ENCODE assay signal across 8 cellular contexts in genomic region chr18:32470136-32470712, GRCh38. TPM values are rescaled to one million over a fixed set of nuclear protein-coding genes. Genes with fewer than 3 reads are reported as not detected.
DNase-seq lines count a peak whose midpoint lies in the region; ATAC-seq, FAIRE-seq and TF ChIP-seq lines count a peak whose summit lies in the region.

No MANE protein-coding gene starts in this region.

- peaks cover 51 to 69% of the 10 kb centered on the region in 2 donors for H3K27me3 Mint-ChIP-seq in stimulated activated naive B cell treated with anti-CD40 and anti-IgM and Interleukin-4, amounts not matched to agents 10 μg/mL and 1 μg/mL and 100 μg/mL, for 72 hours

- FAIRE-seq in GM19239 (lab: Jason Lieb, UNC) (no peak), kidney (lab: Jason Lieb, UNC) (no peak)

- peak overlapping the region; percentile 71 for H3K27ac Mint-ChIP-seq in stimulated activated naive B cell treated with anti-CD40 and anti-IgM and Interleukin-4, amounts not matched to agents 10 μg/mL and 1 μg/mL and 100 μg/mL, for 72 hours

- H3K27ac ChIP-seq in breast epithelium (peak overlapping the region; percentile 86 to 95), kidney (ENCODE audit: low read depth in 2 of 2, low read length in 2 of 2) (peak overlapping the region; percentile 79 to 82)

- intact Hi-C loops in breast epithelium (cut with DNase I; ENCODE audit: low total_unique reads) = no loop called here
- intact Hi-C loops in kidney (cut with DNase I) = loop anchor here (10.0 kb wide), 1 partner anchor 205 kb away; no protein-coding TSS in a partner anchor

- peak; percentile 0 to 5 for ATAC-seq in stimulated activated naive B cell treated with anti-CD40 and anti-IgM and Interleukin-4, amounts not matched to agents 10 μg/mL and 1 μg/mL and 100 μg/mL, for 72 hours (replicated peaks)
- ATAC-seq in HG03280 (IDR thresholded peaks at IDR 0.05; ENCODE audit: unreplicated experiment) (no peak), HG02623 (IDR thresholded peaks at IDR 0.05; ENCODE audit: unreplicated experiment) (no peak)

- H3K36me3 Mint-ChIP-seq in stimulated activated naive B cell treated with anti-CD40 and anti-IgM and Interleukin-4, amounts not matched to agents 10 μg/mL and 1 μg/mL and 100 μg/mL, for 72 hours = no peaks in the 10 kb centered on the region

- H3K36me3 ChIP-seq in NT2/D1 (ENCODE audit: insufficient read depth, insufficient read length, low read length) = no peaks in the 10 kb centered on the region
- H3K36me3 ChIP-seq in breast epithelium = no peaks in the 10 kb centered on the region
- H3K36me3 ChIP-seq in kidney (ENCODE audit: control insufficient read depth in 1 of 2, insufficient read depth in 2 of 2, low read length in 2 of 2) = no peaks in the 10 kb centered on the region

- DNase-seq in AG09309 (ENCODE audit: low read depth) (no peak), GM19239 (ENCODE audit: insufficient read length, low spot score) (peak; percentile 16), NT2/D1 (ENCODE audit: low read depth, low spot score) (no peak), breast epithelium (ENCODE audit: low spot score in 2 of 2) (peak; percentile 23 to 53), kidney (peak; percentile 81)
- DNase-seq in stimulated activated naive B cell treated with anti-CD40 and anti-IgM and Interleukin-4, amounts not matched to agents 10 μg/mL and 1 μg/mL and 100 μg/mL, for 72 hours = no peak

- peak overlapping the region; percentile 84 to 85 for H3K4me3 Mint-ChIP-seq in stimulated activated naive B cell treated with anti-CD40 and anti-IgM and Interleukin-4, amounts not matched to agents 10 μg/mL and 1 μg/mL and 100 μg/mL, for 72 hours

- no peaks in the 10 kb centered on the region for H3K4me1 ChIP-seq in NT2/D1 (ENCODE audit: insufficient read depth, insufficient read length)
- no peaks in the 10 kb centered on the region for H3K4me1 ChIP-seq in breast epithelium
- peaks cover 0 to 8% of the 10 kb centered on the region in 2 donors for H3K4me1 ChIP-seq in kidney (ENCODE audit: control insufficient read depth in 1 of 2, insufficient read depth in 1 of 2, low read depth in 1 of 2, low read length in 2 of 2)

- TF ChIP-seq CTCF in AG09309 (IDR thresholded peaks at IDR 0.05; ENCODE audit: control insufficient read depth, insufficient read depth, low read depth, low read length, missing control alignments) = no peak
- TF ChIP-seq CTCF in breast epithelium (IDR thresholded peaks at IDR 0.05) = no peak
- TF ChIP-seq CTCF in kidney (IDR thresholded peaks at IDR 0.05; ENCODE audit: borderline replicate concordance, extremely low read depth, insufficient read depth) = no peak

- no peak for TF ChIP-seq POLR2A in breast epithelium (IDR thresholded peaks at IDR 0.05)

- peaks cover 24 to 31% of the 10 kb centered on the region in 2 donors for H3K4me1 Mint-ChIP-seq in stimulated activated naive B cell treated with anti-CD40 and anti-IgM and Interleukin-4, amounts not matched to agents 10 μg/mL and 1 μg/mL and 100 μg/mL, for 72 hours

- no peaks in the 10 kb centered on the region for H3K9me3 Mint-ChIP-seq in stimulated activated naive B cell treated with anti-CD40 and anti-IgM and Interleukin-4, amounts not matched to agents 10 μg/mL and 1 μg/mL and 100 μg/mL, for 72 hours

- H3K9me3 ChIP-seq in NT2/D1 (ENCODE audit: insufficient read depth, low read length) (no peaks in the 10 kb centered on the region), breast epithelium (no peaks in the 10 kb centered on the region), kidney (ENCODE audit: control insufficient read depth in 1 of 2, low read length in 2 of 2) (no peaks in the 10 kb centered on the region)

- H3K4me3 ChIP-seq in AG09309 (ENCODE audit: control insufficient read depth, low read depth, low read length) (peak overlapping the region; percentile 55), NT2/D1 (ENCODE audit: insufficient read length, low read depth) (peak overlapping the region; percentile 72), breast epithelium (peak overlapping the region; percentile 67 to 80 (median 79)), kidney (ENCODE audit: low read length in 2 of 2) (peak overlapping the region; percentile 68 to 93)

- H3K27me3 ChIP-seq in NT2/D1 (ENCODE audit: insufficient read depth, insufficient read length) (peaks cover 23% of the 10 kb centered on the region), breast epithelium (no peaks in the 10 kb centered on the region)

- H3K9ac ChIP-seq in NT2/D1 (ENCODE audit: insufficient read length, low read depth) (peak overlapping the region; percentile 76), kidney (ENCODE audit: low read length in 2 of 2) (peak overlapping the region; percentile 57 to 77)

RNA-seq across cellular contexts. Expression of gene GAREM1, which starts 0.5 kb away (rescaled TPM):
- total RNA-seq in breast epithelium = 10 to 100 TPM in 2 of 3 donors, 1 to 10 TPM in 1; 7.8 to 13.4 (median 12.0) TPM
- total RNA-seq in kidney = 47.0 TPM
- 7.0 TPM for polyA plus RNA-seq in kidney (ENCODE audit: insufficient read depth, low read depth, low replicate concordance)

Comparison
In these comparisons a context has a peak if more than half of its experiments do, and no peak if none do; other contexts are left out.
1. DNase-seq: peak in GM19239 (single experiment), breast epithelium (2 of 2) and kidney (single experiment); none in AG09309 (single experiment), NT2/D1 (single experiment) and stimulated activated naive B cell treated with anti-CD40 and anti-IgM and Interleukin-4, amounts not matched to agents 10 μg/mL and 1 μg/mL and 100 μg/mL, for 72 hours (single experiment).
2. ATAC-seq: peak in stimulated activated naive B cell treated with anti-CD40 and anti-IgM and Interleukin-4, amounts not matched to agents 10 μg/mL and 1 μg/mL and 100 μg/mL, for 72 hours (2 of 2); none in HG03280 (single experiment) and HG02623 (single experiment).
3. Peak in every context shown above with its lines, with median percentiles within 50 percentile points of each other: H3K4me3 ChIP-seq.